In genomic region chr2:96816127-96816835, GRCh38 we compare ENCODE assay signal across 1 cellular context.
A peak's percentile ranks its signal among the peaks of the same experiment; 100 is the strongest.
TF ChIP-seq lines count a peak whose summit lies in the region.

CNNM3 (plus strand) TSS chr2:96816268; CDS start chr2:96816278, 10 bp downstream.

TF ChIP-seq in HepG2, 621 proteins besides CTCF, POLR2A, EP300 and RAD21 (continued from another document and continues in another):
- TF ChIP-seq MYNN (CRISPR knock-in tag; IDR thresholded peaks at IDR 0.05; ENCODE audit: low read depth) (no peak), USF2 (IDR thresholded peaks at IDR 0.05; ENCODE audit: low read depth, low read length) (no peak), USF2 (CRISPR knock-in tag; IDR thresholded peaks at IDR 0.05; ENCODE audit: borderline replicate concordance) (no peak), KMT2B (CRISPR knock-in tag; IDR thresholded peaks at IDR 0.05) (peak; percentile 61; the same call in 1 of the 2 replicates), GABPA (IDR thresholded peaks at IDR 0.05; ENCODE audit: low read depth, low read length) (no peak), GABPA (CRISPR knock-in tag; IDR thresholded peaks at IDR 0.05; ENCODE audit: low read depth) (no peak), GTF2F1 (IDR thresholded peaks at IDR 0.05; ENCODE audit: low read length) (no peak), KLF15 (CRISPR knock-in tag; IDR thresholded peaks at IDR 0.05; ENCODE audit: borderline replicate concordance) (no peak), PITX1 (CRISPR knock-in tag; IDR thresholded peaks at IDR 0.05) (no peak), ZFX (CRISPR knock-in tag; IDR thresholded peaks at IDR 0.05; ENCODE audit: low read depth) (peak; percentile 96), NFE2L2 (IDR thresholded peaks at IDR 0.05; ENCODE audit: low read length) (no peak), MEIS2 (CRISPR knock-in tag; IDR thresholded peaks at IDR 0.05) (no peak), ZNF12 (CRISPR knock-in tag; IDR thresholded peaks at IDR 0.05) (no peak), ZNF747 (CRISPR knock-in tag; IDR thresholded peaks at IDR 0.05; ENCODE audit: borderline replicate concordance) (0 out of 2 replicates have a peak, but pooled peaks have one; percentile 53), ZNF766 (CRISPR knock-in tag; IDR thresholded peaks at IDR 0.05; ENCODE audit: borderline replicate concordance) (peak; percentile 47; the same call in 1 of the 2 replicates), ZNF235 (CRISPR knock-in tag; IDR thresholded peaks at IDR 0.05; ENCODE audit: borderline replicate concordance) (peak; percentile 79; the same call in 1 of the 2 replicates), ZMAT5 (CRISPR knock-in tag; IDR thresholded peaks at IDR 0.05; ENCODE audit: borderline replicate concordance, low read depth) (no peak), FOSL2 (CRISPR knock-in tag; IDR thresholded peaks at IDR 0.05) (no peak; the same call in 1 of the 2 replicates), SIN3B (IDR thresholded peaks at IDR 0.05; ENCODE audit: low read length) (no peak), MTA3 (CRISPR knock-in tag; IDR thresholded peaks at IDR 0.05) (no peak), MIER2 (CRISPR knock-in tag; IDR thresholded peaks at IDR 0.05) (no peak), ZNF749 (CRISPR knock-in tag; IDR thresholded peaks at IDR 0.05; ENCODE audit: borderline replicate concordance) (peak; percentile 71; the same call in 1 of the 2 replicates), ZNF605 (CRISPR knock-in tag; IDR thresholded peaks at IDR 0.05) (no peak), ZBTB42 (CRISPR knock-in tag; IDR thresholded peaks at IDR 0.05) (no peak), RORA (CRISPR knock-in tag; IDR thresholded peaks at IDR 0.05) (no peak), KDM3A (CRISPR knock-in tag; IDR thresholded peaks at IDR 0.05; ENCODE audit: low read depth) (0 out of 2 replicates have a peak, but pooled peaks have one; percentile 38), BCL6 (CRISPR knock-in tag; IDR thresholded peaks at IDR 0.05) (peak; percentile 22; the same call in 1 of the 2 replicates), MAFG (CRISPR knock-in tag; IDR thresholded peaks at IDR 0.05) (no peak), ZNF572 (CRISPR knock-in tag; IDR thresholded peaks at IDR 0.05) (no peak), TSC22D2 (CRISPR knock-in tag; IDR thresholded peaks at IDR 0.05; ENCODE audit: borderline replicate concordance) (peak; percentile 82; the same call in 1 of the 2 replicates), RFXAP (CRISPR knock-in tag; IDR thresholded peaks at IDR 0.05; ENCODE audit: borderline replicate concordance) (peak; percentile 83), E2F2 (CRISPR knock-in tag; IDR thresholded peaks at IDR 0.05; ENCODE audit: borderline replicate concordance) (no peak), CHCHD3 (CRISPR knock-in tag; IDR thresholded peaks at IDR 0.05) (no peak), ERF (CRISPR knock-in tag; IDR thresholded peaks at IDR 0.05) (peak; percentile 88), RFX1 (IDR thresholded peaks at IDR 0.05) (no peak), IKZF4 (CRISPR knock-in tag; IDR thresholded peaks at IDR 0.05; ENCODE audit: borderline replicate concordance, low read depth, not compliant biosample characterization) (peak; percentile 92), ZSCAN21 (CRISPR knock-in tag; IDR thresholded peaks at IDR 0.05; ENCODE audit: borderline replicate concordance) (peak; percentile 89; the same call in 1 of the 2 replicates), PCBP1 (IDR thresholded peaks at IDR 0.05; ENCODE audit: borderline replicate concordance, low read depth, low read length) (no peak), MATR3 (CRISPR knock-in tag; IDR thresholded peaks at IDR 0.05) (no peak), SUZ12 (IDR thresholded peaks at IDR 0.05; ENCODE audit: low read depth, low read length) (no peak), RARG (CRISPR knock-in tag; IDR thresholded peaks at IDR 0.05; ENCODE audit: low read depth) (0 out of 2 replicates have a peak, but pooled peaks have one; percentile 76), POLR2AphosphoS5 (IDR thresholded peaks at IDR 0.05; ENCODE audit: low read depth, low read length) (peak; percentile 90), IKZF5 (CRISPR knock-in tag; IDR thresholded peaks at IDR 0.05) (0 out of 2 replicates have a peak, but pooled peaks have one; percentile 42), BRD4 (CRISPR knock-in tag; IDR thresholded peaks at IDR 0.05) (0 out of 2 replicates have a peak, but pooled peaks have one; percentile 30), JUNB (CRISPR knock-in tag; IDR thresholded peaks at IDR 0.05; ENCODE audit: borderline replicate concordance) (no peak), ZNF333 (CRISPR knock-in tag; IDR thresholded peaks at IDR 0.05; ENCODE audit: borderline replicate concordance) (no peak), SETDB1 (CRISPR knock-in tag; IDR thresholded peaks at IDR 0.05; ENCODE audit: borderline replicate concordance) (no peak), ZKSCAN5 (CRISPR knock-in tag; IDR thresholded peaks at IDR 0.05) (no peak), MAZ (IDR thresholded peaks at IDR 0.05; ENCODE audit: borderline replicate concordance, low read depth, low read length) (peak; percentile 83), MAZ (CRISPR knock-in tag; IDR thresholded peaks at IDR 0.05; ENCODE audit: low read depth) (peak; percentile 96), ZFYVE20 (CRISPR knock-in tag; IDR thresholded peaks at IDR 0.05; ENCODE audit: borderline replicate concordance, low read depth) (no peak), MNT (IDR thresholded peaks at IDR 0.05) (no peak), ZNF251 (CRISPR knock-in tag; IDR thresholded peaks at IDR 0.05) (0 out of 2 replicates have a peak, but pooled peaks have one; percentile 65), SOX6 (IDR thresholded peaks at IDR 0.05) (no peak), SOX6 (CRISPR knock-in tag; IDR thresholded peaks at IDR 0.05) (no peak), ZNF264 (CRISPR knock-in tag; IDR thresholded peaks at IDR 0.05) (no peak), LBX2 (CRISPR knock-in tag; IDR thresholded peaks at IDR 0.05; ENCODE audit: borderline replicate concordance) (0 out of 2 replicates have a peak, but pooled peaks have one; percentile 46)
- TF ChIP-seq, protein P1, sequence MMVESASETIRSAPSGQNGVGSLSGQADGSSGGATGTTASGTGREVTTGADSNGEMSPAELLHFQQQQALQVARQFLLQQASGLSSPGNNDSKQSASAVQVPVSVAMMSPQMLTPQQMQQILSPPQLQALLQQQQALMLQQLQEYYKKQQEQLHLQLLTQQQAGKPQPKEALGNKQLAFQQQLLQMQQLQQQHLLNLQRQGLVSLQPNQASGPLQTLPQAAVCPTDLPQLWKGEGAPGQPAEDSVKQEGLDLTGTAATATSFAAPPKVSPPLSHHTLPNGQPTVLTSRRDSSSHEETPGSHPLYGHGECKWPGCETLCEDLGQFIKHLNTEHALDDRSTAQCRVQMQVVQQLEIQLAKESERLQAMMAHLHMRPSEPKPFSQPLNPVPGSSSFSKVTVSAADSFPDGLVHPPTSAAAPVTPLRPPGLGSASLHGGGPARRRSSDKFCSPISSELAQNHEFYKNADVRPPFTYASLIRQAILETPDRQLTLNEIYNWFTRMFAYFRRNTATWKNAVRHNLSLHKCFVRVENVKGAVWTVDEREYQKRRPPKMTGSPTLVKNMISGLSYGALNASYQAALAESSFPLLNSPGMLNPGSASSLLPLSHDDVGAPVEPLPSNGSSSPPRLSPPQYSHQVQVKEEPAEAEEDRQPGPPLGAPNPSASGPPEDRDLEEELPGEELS (CRISPR knock-in tag; IDR thresholded peaks at IDR 0.05), result peak; percentile 60; the same call in 1 of the 2 replicates
- TF ChIP-seq, protein P2, sequence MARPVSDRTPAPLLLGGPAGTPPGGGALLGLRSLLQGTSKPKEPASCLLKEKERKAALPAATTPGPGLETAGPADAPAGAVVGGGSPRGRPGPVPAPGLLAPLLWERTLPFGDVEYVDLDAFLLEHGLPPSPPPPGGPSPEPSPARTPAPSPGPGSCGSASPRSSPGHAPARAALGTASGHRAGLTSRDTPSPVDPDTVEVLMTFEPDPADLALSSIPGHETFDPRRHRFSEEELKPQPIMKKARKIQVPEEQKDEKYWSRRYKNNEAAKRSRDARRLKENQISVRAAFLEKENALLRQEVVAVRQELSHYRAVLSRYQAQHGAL (CRISPR knock-in tag; IDR thresholded peaks at IDR 0.05; ENCODE audit: not compliant biosample characterization), result peak; percentile 58
- TF ChIP-seq, protein P3, sequence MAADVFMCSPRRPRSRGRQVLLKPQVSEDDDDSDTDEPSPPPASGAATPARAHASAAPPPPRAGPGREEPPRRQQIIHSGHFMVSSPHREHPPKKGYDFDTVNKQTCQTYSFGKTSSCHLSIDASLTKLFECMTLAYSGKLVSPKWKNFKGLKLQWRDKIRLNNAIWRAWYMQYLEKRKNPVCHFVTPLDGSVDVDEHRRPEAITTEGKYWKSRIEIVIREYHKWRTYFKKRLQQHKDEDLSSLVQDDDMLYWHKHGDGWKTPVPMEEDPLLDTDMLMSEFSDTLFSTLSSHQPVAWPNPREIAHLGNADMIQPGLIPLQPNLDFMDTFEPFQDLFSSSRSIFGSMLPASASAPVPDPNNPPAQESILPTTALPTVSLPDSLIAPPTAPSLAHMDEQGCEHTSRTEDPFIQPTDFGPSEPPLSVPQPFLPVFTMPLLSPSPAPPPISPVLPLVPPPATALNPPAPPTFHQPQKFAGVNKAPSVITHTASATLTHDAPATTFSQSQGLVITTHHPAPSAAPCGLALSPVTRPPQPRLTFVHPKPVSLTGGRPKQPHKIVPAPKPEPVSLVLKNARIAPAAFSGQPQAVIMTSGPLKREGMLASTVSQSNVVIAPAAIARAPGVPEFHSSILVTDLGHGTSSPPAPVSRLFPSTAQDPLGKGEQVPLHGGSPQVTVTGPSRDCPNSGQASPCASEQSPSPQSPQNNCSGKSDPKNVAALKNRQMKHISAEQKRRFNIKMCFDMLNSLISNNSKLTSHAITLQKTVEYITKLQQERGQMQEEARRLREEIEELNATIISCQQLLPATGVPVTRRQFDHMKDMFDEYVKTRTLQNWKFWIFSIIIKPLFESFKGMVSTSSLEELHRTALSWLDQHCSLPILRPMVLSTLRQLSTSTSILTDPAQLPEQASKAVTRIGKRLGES (CRISPR knock-in tag; IDR thresholded peaks at IDR 0.05; ENCODE audit: borderline replicate concordance), result 0 out of 2 replicates have a peak, but pooled peaks have one; percentile 10
- TF ChIP-seq, protein P4, sequence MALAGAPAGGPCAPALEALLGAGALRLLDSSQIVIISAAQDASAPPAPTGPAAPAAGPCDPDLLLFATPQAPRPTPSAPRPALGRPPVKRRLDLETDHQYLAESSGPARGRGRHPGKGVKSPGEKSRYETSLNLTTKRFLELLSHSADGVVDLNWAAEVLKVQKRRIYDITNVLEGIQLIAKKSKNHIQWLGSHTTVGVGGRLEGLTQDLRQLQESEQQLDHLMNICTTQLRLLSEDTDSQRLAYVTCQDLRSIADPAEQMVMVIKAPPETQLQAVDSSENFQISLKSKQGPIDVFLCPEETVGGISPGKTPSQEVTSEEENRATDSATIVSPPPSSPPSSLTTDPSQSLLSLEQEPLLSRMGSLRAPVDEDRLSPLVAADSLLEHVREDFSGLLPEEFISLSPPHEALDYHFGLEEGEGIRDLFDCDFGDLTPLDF (CRISPR knock-in tag; IDR thresholded peaks at IDR 0.05), result no peak; the same call in 1 of the 2 replicates
